1 cellular context compared by ENCODE assay signal in the genomic region with DNA sequence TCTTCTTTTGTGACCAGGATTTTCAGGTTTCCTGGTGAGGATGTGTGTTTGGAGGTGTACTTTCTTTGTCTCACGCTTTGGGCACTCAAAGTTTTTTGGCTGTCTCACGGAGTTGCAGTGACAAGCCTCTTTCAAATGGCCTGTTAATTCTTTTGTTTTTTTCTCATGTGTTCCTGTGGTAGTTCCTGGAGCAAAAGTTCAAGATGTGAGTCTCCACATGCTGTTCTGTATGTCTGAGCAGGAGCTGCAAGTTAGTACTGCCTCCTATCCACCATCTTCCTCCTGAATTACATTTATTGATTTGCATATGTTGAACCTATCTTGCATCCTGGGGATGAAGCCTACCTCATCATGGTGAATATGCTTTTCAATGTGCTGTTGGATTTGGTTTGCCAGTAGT.
TF ChIP-seq lines count a peak whose summit lies in the region.

No MANE protein-coding gene starts in this region.

TF ChIP-seq in HepG2, 621 proteins besides CTCF, POLR2A, EP300 and RAD21 (continued from another document):
- TF ChIP-seq, protein P1, sequence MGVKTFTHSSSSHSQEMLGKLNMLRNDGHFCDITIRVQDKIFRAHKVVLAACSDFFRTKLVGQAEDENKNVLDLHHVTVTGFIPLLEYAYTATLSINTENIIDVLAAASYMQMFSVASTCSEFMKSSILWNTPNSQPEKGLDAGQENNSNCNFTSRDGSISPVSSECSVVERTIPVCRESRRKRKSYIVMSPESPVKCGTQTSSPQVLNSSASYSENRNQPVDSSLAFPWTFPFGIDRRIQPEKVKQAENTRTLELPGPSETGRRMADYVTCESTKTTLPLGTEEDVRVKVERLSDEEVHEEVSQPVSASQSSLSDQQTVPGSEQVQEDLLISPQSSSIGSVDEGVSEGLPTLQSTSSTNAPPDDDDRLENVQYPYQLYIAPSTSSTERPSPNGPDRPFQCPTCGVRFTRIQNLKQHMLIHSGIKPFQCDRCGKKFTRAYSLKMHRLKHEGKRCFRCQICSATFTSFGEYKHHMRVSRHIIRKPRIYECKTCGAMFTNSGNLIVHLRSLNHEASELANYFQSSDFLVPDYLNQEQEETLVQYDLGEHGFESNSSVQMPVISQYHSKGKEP (CRISPR knock-in tag; IDR thresholded peaks at IDR 0.05): no peak
- no peak for TF ChIP-seq CBX5 (CRISPR knock-in tag; IDR thresholded peaks at IDR 0.05; ENCODE audit: borderline replicate concordance)
- TF ChIP-seq BORCS8-MEF2B (CRISPR knock-in tag; IDR thresholded peaks at IDR 0.05): no peak
- no peak for TF ChIP-seq NR0B2 (CRISPR knock-in tag; IDR thresholded peaks at IDR 0.05)
- no peak for TF ChIP-seq ATF6 (CRISPR knock-in tag; conservative IDR thresholded peaks at IDR 0.05)
